Comparison of ENCODE assay signal across 10 cellular contexts in the genomic region with DNA sequence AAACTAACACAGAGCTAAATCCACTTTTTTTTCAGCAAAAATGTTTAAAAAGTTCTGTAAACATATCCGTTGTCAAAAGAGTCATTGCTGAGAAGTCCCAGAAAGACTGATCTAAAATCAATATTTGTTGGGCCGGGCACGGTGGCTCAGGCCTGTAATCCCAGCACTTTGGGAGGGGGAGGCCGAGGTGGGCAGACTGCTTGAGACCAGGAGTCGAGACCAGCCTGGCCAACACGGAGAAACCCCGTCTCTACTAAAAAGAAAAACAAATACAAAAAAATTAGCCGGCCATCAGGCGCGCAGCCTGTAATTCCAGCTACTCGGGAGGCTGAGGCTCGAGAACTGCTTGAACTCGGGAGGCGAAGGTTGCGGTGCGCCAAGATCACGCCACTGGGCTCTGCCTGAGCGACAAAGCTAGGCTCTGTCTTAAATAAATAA. TPM values are rescaled to one million over a fixed set of nuclear protein-coding genes. Genes with fewer than 3 reads are reported as not detected.
DNase-seq lines count a peak whose midpoint lies in the region; ATAC-seq, FAIRE-seq and TF ChIP-seq lines count a peak whose summit lies in the region.
"Had no signal": no experiment of that assay in that cellular context is flagged by ENCODE, and none has a peak within 500 bp of the region (broad histone marks: within the 10 kb centered on the region; RNA-seq: fewer than 3 reads in every experiment).

No MANE protein-coding gene starts in this region.

- no peak overlapping the region for H2AFZ ChIP-seq in astrocyte (ENCODE audit: low read depth, low read length)

- H3K9me3 Mint-ChIP-seq in IgD-negative memory B cell (no peaks in the 10 kb centered on the region), astrocyte (ENCODE audit: unreplicated experiment) (no peaks in the 10 kb centered on the region)
- H3K9me3 Mint-ChIP-seq in naive thymus-derived CD4-positive, alpha-beta T cell = peaks cover 0 to 3% (median 0%) of the 10 kb centered on the region in 11 donors
- H3K9me3 Mint-ChIP-seq in naive thymus-derived CD8-positive, alpha-beta T cell = no peaks in the 10 kb centered on the region

- no peaks in the 10 kb centered on the region for H3K9me3 ChIP-seq in astrocyte (ENCODE audit: insufficient read depth, low read depth, low read length)
- no peaks in the 10 kb centered on the region for H3K9me3 ChIP-seq in naive thymus-derived CD4-positive, alpha-beta T cell (ENCODE audit: control insufficient read depth in 2 of 3, low read length in 3 of 3)

- H3K9ac ChIP-seq in astrocyte (ENCODE audit: low read length) = no peak overlapping the region

- H3K4me3 ChIP-seq in astrocyte (ENCODE audit: insufficient read depth, low read depth, low read length) = no peak overlapping the region
- H3K4me3 ChIP-seq in naive thymus-derived CD4-positive, alpha-beta T cell (ENCODE audit: low read length) = no peak overlapping the region

- H4K20me1 ChIP-seq in astrocyte (ENCODE audit: insufficient read depth, low read length) = peaks cover 37% of the 10 kb centered on the region

- H3K27ac Mint-ChIP-seq in IgD-negative memory B cell (peak overlapping the region in 2 of 3 donors; percentile 52 to 89), astrocyte (ENCODE audit: unreplicated experiment) (no peak overlapping the region)
- H3K27ac Mint-ChIP-seq in naive thymus-derived CD4-positive, alpha-beta T cell = peak overlapping the region in 2 of 9 donors; percentile 48 to 64
- peak overlapping the region in 1 of 10 donors; percentile 53 for H3K27ac Mint-ChIP-seq in naive thymus-derived CD8-positive, alpha-beta T cell

- H3K36me3 Mint-ChIP-seq in IgD-negative memory B cell = peaks cover 4% of the 10 kb centered on the region
- H3K36me3 Mint-ChIP-seq in astrocyte (ENCODE audit: low read depth, unreplicated experiment) = peaks cover 5% of the 10 kb centered on the region
- H3K36me3 Mint-ChIP-seq in naive thymus-derived CD4-positive, alpha-beta T cell = peaks cover 0 to 26% (median 24%) of the 10 kb centered on the region in 5 donors
- peaks cover 0 to 36% (median 7%) of the 10 kb centered on the region in 3 donors for H3K36me3 Mint-ChIP-seq in naive thymus-derived CD8-positive, alpha-beta T cell

- no peak overlapping the region for H3K27ac ChIP-seq in astrocyte (ENCODE audit: low read depth, low read length)
- H3K27ac ChIP-seq in naive thymus-derived CD4-positive, alpha-beta T cell (ENCODE audit: low read depth, low read length) = no peak overlapping the region

- no peaks in the 10 kb centered on the region for H3K27me3 ChIP-seq in astrocyte (ENCODE audit: insufficient read depth, low read length)
- H3K27me3 ChIP-seq in naive thymus-derived CD4-positive, alpha-beta T cell (ENCODE audit: control insufficient read depth in 2 of 2, insufficient read depth in 2 of 2, low read length in 2 of 2) = no peaks in the 10 kb centered on the region

- intact Hi-C loops in naive thymus-derived CD4-positive, alpha-beta T cell (cut with micrococcal nuclease) = loop anchor here (5.0 kb wide), 4 partner anchors 85 to 1755 kb away; a partner anchor contains a TSS

- no peak for ATAC-seq in naive thymus-derived CD4-positive, alpha-beta T cell
- no peak for ATAC-seq in naive thymus-derived CD8-positive, alpha-beta T cell
- ATAC-seq in GM18858 (IDR thresholded peaks at IDR 0.05; ENCODE audit: unreplicated experiment) = no peak

- no peak for FAIRE-seq in astrocyte (lab: Jason Lieb, UNC)

- H3K36me3 ChIP-seq in astrocyte (ENCODE audit: insufficient read depth, low read length) = peaks cover 5% of the 10 kb centered on the region
- H3K36me3 ChIP-seq in naive thymus-derived CD4-positive, alpha-beta T cell (ENCODE audit: control insufficient read depth in 2 of 3, insufficient read depth in 3 of 3, low read length in 3 of 3) = peaks cover 0 to 11% (median 0%) of the 10 kb centered on the region in 3 experiments

- CTCF ChIA-PET in naive thymus-derived CD4-positive, alpha-beta T cell (lab: Charles Lee) = no interaction called here

- H3K27me3 Mint-ChIP-seq in IgD-negative memory B cell (no peaks in the 10 kb centered on the region), astrocyte (ENCODE audit: low read depth, unreplicated experiment) (no peaks in the 10 kb centered on the region)
- H3K27me3 Mint-ChIP-seq in naive thymus-derived CD4-positive, alpha-beta T cell = peaks cover 0 to 5% (median 0%) of the 10 kb centered on the region in 5 donors
- peaks cover 0 to 5% (median 0%) of the 10 kb centered on the region in 5 donors for H3K27me3 Mint-ChIP-seq in naive thymus-derived CD8-positive, alpha-beta T cell

- TF ChIP-seq CTCF in astrocyte (IDR thresholded peaks at IDR 0.05; ENCODE audit: insufficient read depth, low read depth, low read length) = no peak

- peaks cover 11% of the 10 kb centered on the region for H3K4me1 ChIP-seq in astrocyte (ENCODE audit: insufficient read depth, low read length)
- H3K4me1 ChIP-seq in naive thymus-derived CD4-positive, alpha-beta T cell (ENCODE audit: control insufficient read depth in 2 of 2, insufficient read depth in 2 of 2, low read length in 2 of 2) = peaks cover 6 to 12% of the 10 kb centered on the region in 2 donors

- peak overlapping the region; percentile 96 for H3K4me2 ChIP-seq in astrocyte (ENCODE audit: low read length)

- peaks cover 63% of the 10 kb centered on the region for H3K79me2 ChIP-seq in astrocyte (ENCODE audit: insufficient read depth, low read length)

- DNase-seq in DMS79 (lab: John Stamatoyannopoulos, UW) (peak; percentile 6), DMS79 treated with DMSO at 0.1 percent for 48 hours (lab: John Stamatoyannopoulos, UW) (no peak), astrocyte (ENCODE audit: low read depth) (no peak), NCI-H128 (lab: John Stamatoyannopoulos, UW; ENCODE audit: unreplicated experiment) (no peak)
- DNase-seq in naive thymus-derived CD4-positive, alpha-beta T cell = no peak
- no peak for DNase-seq in naive thymus-derived CD8-positive, alpha-beta T cell
- DNase-seq: 8988T, NCI-H1417 treated with DMSO at 0.1 percent for 48 hours had no signal

- POLR2A ChIA-PET in naive thymus-derived CD4-positive, alpha-beta T cell (lab: Charles Lee) = no interaction called here
- POLR2A ChIA-PET in naive thymus-derived CD8-positive, alpha-beta T cell (lab: Charles Lee) = no interaction called here

- H3K4me3 Mint-ChIP-seq in IgD-negative memory B cell (peak overlapping the region in 3 of 4 donors; percentile 49 to 95 (median 64)), astrocyte (ENCODE audit: unreplicated experiment) (peak overlapping the region; percentile 87)
- peak overlapping the region in 8 of 10 donors; percentile 12 to 87 (median 58) for H3K4me3 Mint-ChIP-seq in naive thymus-derived CD4-positive, alpha-beta T cell
- peak overlapping the region in 5 of 10 donors; percentile 6 to 89 (median 28) for H3K4me3 Mint-ChIP-seq in naive thymus-derived CD8-positive, alpha-beta T cell

- peaks cover 18 to 26% (median 23%) of the 10 kb centered on the region in 3 donors for H3K4me1 Mint-ChIP-seq in IgD-negative memory B cell
- peaks cover 10% of the 10 kb centered on the region for H3K4me1 Mint-ChIP-seq in astrocyte (ENCODE audit: low read depth, unreplicated experiment)
- H3K4me1 Mint-ChIP-seq in naive thymus-derived CD4-positive, alpha-beta T cell = peaks cover 18 to 35% (median 29%) of the 10 kb centered on the region in 7 donors
- peaks cover 10 to 37% (median 29%) of the 10 kb centered on the region in 4 donors for H3K4me1 Mint-ChIP-seq in naive thymus-derived CD8-positive, alpha-beta T cell

RNA-seq across cellular contexts. Expression of a gene that starts 1.4 kb away (rescaled TPM):
- polyA plus RNA-seq in IgD-negative memory B cell = 59.7 TPM
- 94.6 and 104 TPM in 2 replicates for total RNA-seq in astrocyte
- total RNA-seq in naive thymus-derived CD4-positive, alpha-beta T cell = 10 to 100 TPM; 34.4 to 84.7 (median 40.3) TPM
- 10 to 100 TPM; 55.8 to 83.6 TPM for polyA plus RNA-seq in naive thymus-derived CD4-positive, alpha-beta T cell
- total RNA-seq in naive thymus-derived CD8-positive, alpha-beta T cell = 10 to 100 TPM; 39.6 to 42.1 TPM
- polyA plus RNA-seq in naive thymus-derived CD8-positive, alpha-beta T cell = 10 to 100 TPM; 62.3 to 79.9 (median 77.4) TPM
